2 cellular contexts compared by ENCODE assay signal in genomic region chr10:105252908-105253307, GRCh38.
TF ChIP-seq lines count a peak whose summit lies in the region.

No MANE protein-coding gene starts in this region.

TF ChIP-seq in GM23338, 12 proteins besides CTCF, POLR2A, EP300 and RAD21 (continued from another document):
- TF ChIP-seq ZNF462 (CRISPR knock-in tag; IDR thresholded peaks at IDR 0.05) (no peak), REST (IDR thresholded peaks at IDR 0.05; ENCODE audit: unreplicated experiment) (no peak), NANOG (IDR thresholded peaks at IDR 0.05; ENCODE audit: borderline replicate concordance) (no peak), ZNF331 (CRISPR knock-in tag; IDR thresholded peaks at IDR 0.05; ENCODE audit: low read depth) (no peak), ZNF114 (CRISPR knock-in tag; IDR thresholded peaks at IDR 0.05) (no peak), STAT1 (IDR thresholded peaks at IDR 0.05; ENCODE audit: unreplicated experiment) (no peak), EZH2 (IDR thresholded peaks at IDR 0.05; ENCODE audit: low read depth, unreplicated experiment) (no peak), JUNB (IDR thresholded peaks at IDR 0.05; ENCODE audit: unreplicated experiment) (no peak), EZH2phosphoT487 (IDR thresholded peaks at IDR 0.05; ENCODE audit: unreplicated experiment) (no peak)

TF ChIP-seq in H1, 55 proteins besides CTCF, POLR2A, EP300 and RAD21 (continued from another document):
- TF ChIP-seq CHD7 (IDR thresholded peaks at IDR 0.05; ENCODE audit: insufficient replicate concordance, low read length) (no peak), E2F6 (IDR thresholded peaks at IDR 0.05) (no peak), POU5F1 (IDR thresholded peaks at IDR 0.05; ENCODE audit: low read depth, low read length) (no peak), CHD1 (IDR thresholded peaks at IDR 0.05; ENCODE audit: low read depth, low read length) (no peak), MAX (IDR thresholded peaks at IDR 0.05) (no peak), CHD2 (IDR thresholded peaks at IDR 0.05; ENCODE audit: low read length) (no peak), HDAC2 (IDR thresholded peaks at IDR 0.05; ENCODE audit: borderline replicate concordance in 1 of 2, low read depth in 2 of 2, low read length in 2 of 2) (no peak), SP1 (IDR thresholded peaks at IDR 0.05; ENCODE audit: low read depth, low read length) (no peak), HDAC6 (IDR thresholded peaks at IDR 0.05; ENCODE audit: low read depth, low read length) (no peak)
TF ChIP-seq in H1: peak in this region for 0.
